In genomic region chr2:149990965-149991364, GRCh38 we compare ENCODE assay signal across 34 cellular contexts.
"Had no signal": no experiment of that assay in that cellular context is flagged by ENCODE, and none has a peak within 500 bp of the region (broad histone marks: within the 10 kb centered on the region; RNA-seq: fewer than 3 reads in every experiment).

No MANE protein-coding gene starts in this region.

- H3K27me3 ChIP-seq: adrenal gland, body of pancreas, dorsolateral prefrontal cortex, esophagus muscularis mucosa, foreskin keratinocyte, gastrocnemius medialis, heart right ventricle had no signal

- H3K4me3 ChIP-seq: adrenal gland, body of pancreas, cardiac muscle cell, coronary artery, dorsolateral prefrontal cortex, esophagus muscularis mucosa, gastrocnemius medialis, heart right ventricle had no signal

- DNase-seq: activated B cell treated with CpG ODN at 0.5 μM for 24 hours; activated CD4-positive, alpha-beta memory T cell treated with anti-CD3 and anti-CD28 coated beads for 36 hours; activated CD4-positive, alpha-beta T cell treated with anti-CD3 and anti-CD28 coated beads for 48 hours; activated CD4-positive, alpha-beta T cell treated with anti-CD3 and anti-CD28 coated beads, Interleukin-2, amount 50 U/mL, for 1 hour; activated CD8-positive, alpha-beta memory T cell treated with anti-CD3 and anti-CD28 coated beads, Interleukin-2, amount 10 ng/mL, durations not matched to agents 7 days and 5 days; activated CD8-positive, alpha-beta memory T cell treated with anti-CD3 and anti-CD28 coated beads, Interleukin-2, amount 50 U/mL, for 4 hours; activated CD8-positive, alpha-beta T cell treated with anti-CD3 and anti-CD28 coated beads, Interleukin-2, amount 10 ng/mL, durations not matched to agents 7 days and 5 days; activated effector memory CD4-positive, alpha-beta T cell treated with anti-CD3 and anti-CD28 coated beads, Interleukin-2, amount 50 U/mL, for 16 hours; activated naive CD4-positive, alpha-beta T cell treated with anti-CD3 and anti-CD28 coated beads for 36 hours; activated naive CD8-positive, alpha-beta T cell treated with anti-CD3 and anti-CD28 coated beads for 36 hours; activated naive CD8-positive, alpha-beta T cell treated with anti-CD3 and anti-CD28 coated beads, Interleukin-2, amount 50 U/mL, for 24 hours; activated T-cell treated with anti-CD3 and anti-CD28 coated beads, Interleukin-2, amount 50 U/mL, for 1 hour; activated T-cell treated with anti-CD3 and anti-CD28 coated beads, Interleukin-2, amount 50 U/mL, for 48 hours; adrenal gland; amygdala; aorta; body of pancreas; central memory CD4-positive, alpha-beta T cell; cerebellar nuclear complex; dorsolateral prefrontal cortex; effector memory CD4-positive, alpha-beta T cell; endodermal cell; erythroblast; foreskin keratinocyte; gastrocnemius medialis; heart right ventricle; T-helper 1 cell; T-helper 17 cell; T1000; WERI-Rb-1 had no signal

- H3K4me1 ChIP-seq: adrenal gland had no signal

- H3K36me3 ChIP-seq: adrenal gland, cardiac muscle cell, esophagus muscularis mucosa, gastrocnemius medialis, heart right ventricle, WERI-Rb-1 had no signal

- ATAC-seq: activated CD4-positive, CD25-positive, alpha-beta regulatory T cell treated with anti-CD3 and anti-CD28 coated beads, Interleukin-2, amount 50 U/mL, for 24 hours; activated CD8-positive, alpha-beta memory T cell treated with anti-CD3 and anti-CD28 coated beads, Interleukin-2, amount 10 ng/mL, durations not matched to agents 7 days and 5 days; activated CD8-positive, alpha-beta T cell treated with anti-CD3 and anti-CD28 coated beads, Interleukin-2, amount 10 ng/mL, durations not matched to agents 7 days and 5 days; activated naive CD8-positive, alpha-beta T cell treated with anti-CD3 and anti-CD28 coated beads, Interleukin-2, amount 50 U/mL, for 24 hours; body of pancreas; foreskin keratinocyte; gastrocnemius medialis; T-helper 17 cell had no signal

- H3K27ac ChIP-seq: adrenal gland, cardiac muscle cell, dorsolateral prefrontal cortex, esophagus muscularis mucosa, foreskin keratinocyte, gastrocnemius medialis, heart right ventricle, WERI-Rb-1 had no signal

- H3K9me3 ChIP-seq: adrenal gland, body of pancreas, esophagus muscularis mucosa, gastrocnemius medialis, heart right ventricle had no signal
